8 cellular contexts compared by ENCODE assay signal in the genomic region with DNA sequence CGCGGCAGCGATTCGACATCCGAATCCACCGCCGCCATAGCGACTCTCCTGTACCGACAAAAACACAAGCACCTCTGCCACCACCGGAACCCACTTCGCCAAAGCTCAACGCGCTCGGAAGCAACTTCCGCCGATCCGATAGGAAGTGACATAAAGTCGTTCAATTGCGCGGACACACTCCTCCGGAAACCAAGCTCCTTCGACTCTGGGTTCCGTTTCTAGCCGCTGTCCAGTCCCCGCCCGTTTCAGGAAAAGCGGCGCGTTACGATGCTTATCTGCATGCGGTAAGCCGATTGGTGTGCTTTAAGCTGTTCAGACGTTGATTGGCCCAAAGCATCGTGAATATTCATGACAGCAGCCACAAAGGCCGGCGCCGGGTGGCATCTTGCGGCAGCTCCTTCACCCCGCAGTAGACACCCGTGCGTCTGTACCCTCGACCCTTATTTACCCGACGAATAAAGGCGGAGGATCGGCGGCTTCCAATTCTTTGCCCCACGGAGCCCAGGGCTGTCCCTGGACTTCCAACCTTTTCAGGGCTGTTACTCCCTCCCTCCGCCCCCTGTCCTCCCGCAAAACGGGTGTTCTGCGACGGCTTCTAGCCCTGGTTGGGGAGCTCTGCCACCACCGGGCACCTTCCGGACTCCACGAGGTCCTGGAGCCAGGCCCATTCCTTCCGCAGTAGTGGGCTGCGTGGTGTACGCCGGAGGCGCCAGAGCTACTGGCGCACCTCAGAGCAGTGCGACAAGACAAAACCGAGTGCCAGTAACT. TPM values are rescaled to one million over a fixed set of nuclear protein-coding genes. Genes with fewer than 3 reads are reported as not detected.
DNase-seq lines count a peak whose midpoint lies in the region; ATAC-seq and TF ChIP-seq lines count a peak whose summit lies in the region.

A gene with protein sequence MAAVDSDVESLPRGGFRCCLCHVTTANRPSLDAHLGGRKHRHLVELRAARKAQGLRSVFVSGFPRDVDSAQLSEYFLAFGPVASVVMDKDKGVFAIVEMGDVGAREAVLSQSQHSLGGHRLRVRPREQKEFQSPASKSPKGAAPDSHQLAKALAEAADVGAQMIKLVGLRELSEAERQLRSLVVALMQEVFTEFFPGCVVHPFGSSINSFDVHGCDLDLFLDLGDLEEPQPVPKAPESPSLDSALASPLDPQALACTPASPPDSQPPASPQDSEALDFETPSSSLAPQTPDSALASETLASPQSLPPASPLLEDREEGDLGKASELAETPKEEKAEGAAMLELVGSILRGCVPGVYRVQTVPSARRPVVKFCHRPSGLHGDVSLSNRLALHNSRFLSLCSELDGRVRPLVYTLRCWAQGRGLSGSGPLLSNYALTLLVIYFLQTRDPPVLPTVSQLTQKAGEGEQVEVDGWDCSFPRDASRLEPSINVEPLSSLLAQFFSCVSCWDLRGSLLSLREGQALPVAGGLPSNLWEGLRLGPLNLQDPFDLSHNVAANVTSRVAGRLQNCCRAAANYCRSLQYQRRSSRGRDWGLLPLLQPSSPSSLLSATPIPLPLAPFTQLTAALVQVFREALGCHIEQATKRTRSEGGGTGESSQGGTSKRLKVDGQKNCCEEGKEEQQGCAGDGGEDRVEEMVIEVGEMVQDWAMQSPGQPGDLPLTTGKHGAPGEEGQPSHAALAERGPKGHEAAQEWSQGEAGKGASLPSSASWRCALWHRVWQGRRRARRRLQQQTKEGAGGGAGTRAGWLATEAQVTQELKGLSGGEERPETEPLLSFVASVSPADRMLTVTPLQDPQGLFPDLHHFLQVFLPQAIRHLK (minus strand): TSS at position 76 of the 768 bp plus-strand sequence. CDS start 38 bp downstream, at position 38.

- no peaks in the 10 kb centered on the region for H3K27me3 Mint-ChIP-seq in IgD-negative memory B cell

- H3K4me3 Mint-ChIP-seq in IgD-negative memory B cell = peak within 1 kb of the TSS; percentile 84 to 98 (median 97)

- ATAC-seq in GM21529 (IDR thresholded peaks at IDR 0.05; ENCODE audit: unreplicated experiment) = peak; percentile 89
- ATAC-seq in mucosa of descending colon = peak; percentile 92

- intact Hi-C loops in mucosa of descending colon (cut with DNase I, micrococcal nuclease) = no loop called here

- H3K36me3 Mint-ChIP-seq in IgD-negative memory B cell = peaks cover 2% of the 10 kb centered on the region

- peaks cover 11 to 27% (median 19%) of the 10 kb centered on the region in 3 donors for H3K4me1 Mint-ChIP-seq in IgD-negative memory B cell

- peak; percentile 98 for DNase-seq in DMS 273 treated with DMSO at 0.1 percent for 48 hours (lab: John Stamatoyannopoulos, UW)
- DNase-seq in OCI-M2 (lab: John Stamatoyannopoulos, UW; ENCODE audit: unreplicated experiment) = peak; percentile 86
- peak; percentile 90 for DNase-seq in activated T-cell treated with anti-CD3 and anti-CD28 coated beads for 4 hours
- DNase-seq in epithelial cell of prostate (ENCODE audit: low read depth, low spot score) = peak; percentile 98
- peak; percentile 96 to 97 (median 97) for DNase-seq in mucosa of descending colon
- peak; percentile 90 for DNase-seq in stimulated activated CD8-positive, alpha-beta memory T cell treated with anti-CD3 and anti-CD28 coated beads, Interleukin-4, amount 100 ng/mL, for 24 hours (ENCODE audit: low read depth)

- peak within 1 kb of the TSS; percentile 78 to 99 (median 96) for H3K27ac Mint-ChIP-seq in IgD-negative memory B cell

- no peak for TF ChIP-seq CTCF in mucosa of descending colon (IDR thresholded peaks at IDR 0.05)

- H3K36me3 ChIP-seq in mucosa of descending colon (ENCODE audit: low read depth) = no peaks in the 10 kb centered on the region

- H3K4me1 ChIP-seq in mucosa of descending colon (ENCODE audit: low read depth) = peaks cover 20% of the 10 kb centered on the region

- no peaks in the 10 kb centered on the region for H3K9me3 ChIP-seq in mucosa of descending colon

- H3K4me3 ChIP-seq in mucosa of descending colon = peak within 1 kb of the TSS; percentile 67

- peak within 1 kb of the TSS; percentile 81 for H3K27ac ChIP-seq in epithelial cell of prostate

- no peaks in the 10 kb centered on the region for H3K9me3 Mint-ChIP-seq in IgD-negative memory B cell

RNA-seq across cellular contexts. Expression of the gene that starts here (rescaled TPM):
- 19.2 TPM for polyA plus RNA-seq in IgD-negative memory B cell
- total RNA-seq in mucosa of descending colon = 10 to 100 TPM; 11.9 to 19.8 (median 13.3) TPM

Comparison
In these comparisons a context has a peak if more than half of its experiments do, and no peak if none do; other contexts are left out.
1. Peak in every context shown above with its lines: DNase-seq, ATAC-seq, H3K4me3 ChIP-seq and H3K27ac ChIP-seq.